13 cellular contexts compared by ENCODE assay signal in genomic region chr10:24716295-24716694, GRCh38. TPM values are rescaled to one million over a fixed set of nuclear protein-coding genes. Genes with fewer than 3 reads are reported as not detected.
DNase-seq lines count a peak whose midpoint lies in the region; TF ChIP-seq lines count a peak whose summit lies in the region.
"Had no signal": no experiment of that assay in that cellular context is flagged by ENCODE, and none has a peak within 500 bp of the region (broad histone marks: within the 10 kb centered on the region; RNA-seq: fewer than 3 reads in every experiment).

No MANE protein-coding gene starts in this region.

- no peak for TF ChIP-seq RAD21 in neural cell (conservative IDR thresholded peaks at IDR 0.05)

- peaks cover 100% of the 10 kb centered on the region for H3K79me2 ChIP-seq in neural cell (replicated peaks; ENCODE audit: insufficient read depth, low read length)

- H3K4me2 ChIP-seq in neural cell (ENCODE audit: low read length), result no peak overlapping the region

- no peak overlapping the region for H3K9ac ChIP-seq in neural cell (ENCODE audit: low read length)

- no peak overlapping the region for H2AFZ ChIP-seq in neural cell (ENCODE audit: low read depth, low read length)

- TF ChIP-seq CTCF in neural cell (IDR thresholded peaks at IDR 0.05; ENCODE audit: poor library complexity, severe bottlenecking) (no peak), foreskin fibroblast (IDR thresholded peaks at IDR 0.05; ENCODE audit: low read depth, low read length) (no peak)

- TF ChIP-seq EP300 in neural cell (conservative IDR thresholded peaks at IDR 0.05; ENCODE audit: poor library complexity, severe bottlenecking), result no peak

- DNase-seq in CD1c-positive myeloid dendritic cell (ENCODE audit: extremely low spot score) (peak; percentile 17), NCI-H82 treated with DMSO at 0.1 percent for 48 hours (lab: John Stamatoyannopoulos, UW; ENCODE audit: unreplicated experiment) (peak; percentile 62), fibroblast of gingiva (ENCODE audit: low read depth) (peak; percentile 16), foreskin fibroblast (no peak)
- no peak for DNase-seq in effector CD4-positive, alpha-beta T cell
- DNase-seq in activated T-cell treated with anti-CD3 and anti-CD28 coated beads, Interleukin-2, amount 50 U/mL, for 48 hours, result no peak
- DNase-seq in activated effector memory CD4-positive, alpha-beta T cell treated with anti-CD3 and anti-CD28 coated beads, Interleukin-2, amount 50 U/mL, for 16 hours, result no peak
- DNase-seq: central memory CD4-positive, alpha-beta T cell; hippocampal formation; NCI-H1105 treated with DMSO at 0.1 percent for 48 hours; stimulated activated CD4-positive, alpha-beta T cell treated with anti-CD3 and anti-CD28 coated beads, Interleukin-12 subunit alpha, Interleukin-12 subunit beta, amount 100 ng/mL, for 4 hours; testis had no signal

- no peaks in the 10 kb centered on the region for H3K9me2 ChIP-seq in neural cell (ENCODE audit: insufficient read depth, low read length)

- H3K36me3 ChIP-seq in neural cell (ENCODE audit: insufficient read depth, low read length), result no peaks in the 10 kb centered on the region

- H3K27me3 ChIP-seq in neural cell (ENCODE audit: insufficient read depth, low read depth, low read length), result no peaks in the 10 kb centered on the region
- H3K27me3 ChIP-seq: testis had no signal

- H3F3A ChIP-seq in neural cell (ENCODE audit: insufficient read depth, low read length, poor library complexity, severe bottlenecking), result no peaks in the 10 kb centered on the region

- H3K27ac ChIP-seq in neural cell (ENCODE audit: low read length), result no peak overlapping the region
- H3K27ac ChIP-seq: testis had no signal

- H4K20me1 ChIP-seq in neural cell (ENCODE audit: insufficient read depth), result no peaks in the 10 kb centered on the region

- peak overlapping the region; percentile 84 for H3K4me3 ChIP-seq in neural cell (ENCODE audit: low read length)
- no peak overlapping the region for H3K4me3 ChIP-seq in foreskin fibroblast (ENCODE audit: low read depth in 1 of 2, low read length in 2 of 2)
- H3K4me3 ChIP-seq: testis had no signal

- no peaks in the 10 kb centered on the region for H3K9me3 ChIP-seq in neural cell (ENCODE audit: low read length)
- H3K9me3 ChIP-seq: testis had no signal

TF ChIP-seq in neural cell, 6 proteins besides CTCF, POLR2A, EP300 and RAD21:
- TF ChIP-seq POLR2AphosphoS5 (IDR thresholded peaks at IDR 0.05) (no peak), SMC3 (conservative IDR thresholded peaks at IDR 0.05; ENCODE audit: poor library complexity) (no peak), MXI1 (conservative IDR thresholded peaks at IDR 0.05; ENCODE audit: poor library complexity, severe bottlenecking) (no peak), REST (IDR thresholded peaks at IDR 0.05; ENCODE audit: borderline replicate concordance) (no peak), EZH2 (IDR thresholded peaks at IDR 0.05; ENCODE audit: borderline replicate concordance, insufficient read depth, low read length, poor library complexity, severe bottlenecking) (no peak), TAF1 (IDR thresholded peaks at IDR 0.05; ENCODE audit: low read depth) (no peak)
TF ChIP-seq in neural cell: peak in this region for 0.

RNA-seq across cellular contexts. Expression of gene ARHGAP21, which starts 7.4 kb away (rescaled TPM):
- 138 and 155 TPM in 2 replicates for polyA plus RNA-seq in neural cell
- polyA minus RNA-seq in neural cell, result 229 and 256 TPM in 2 replicates

Comparison
In these comparisons a context has a peak if more than half of its experiments do, and no peak if none do; other contexts are left out.
1. DNase-seq: peak in CD1c-positive myeloid dendritic cell (single experiment), NCI-H82 treated with DMSO at 0.1 percent for 48 hours (single experiment) and fibroblast of gingiva (single experiment); none in effector CD4-positive, alpha-beta T cell (single experiment), activated T-cell treated with anti-CD3 and anti-CD28 coated beads, Interleukin-2, amount 50 U/mL, for 48 hours (0 of 2), activated effector memory CD4-positive, alpha-beta T cell treated with anti-CD3 and anti-CD28 coated beads, Interleukin-2, amount 50 U/mL, for 16 hours (single experiment) and foreskin fibroblast (0 of 2).